ENCODE assay signal across 8 cellular contexts in the genomic region with DNA sequence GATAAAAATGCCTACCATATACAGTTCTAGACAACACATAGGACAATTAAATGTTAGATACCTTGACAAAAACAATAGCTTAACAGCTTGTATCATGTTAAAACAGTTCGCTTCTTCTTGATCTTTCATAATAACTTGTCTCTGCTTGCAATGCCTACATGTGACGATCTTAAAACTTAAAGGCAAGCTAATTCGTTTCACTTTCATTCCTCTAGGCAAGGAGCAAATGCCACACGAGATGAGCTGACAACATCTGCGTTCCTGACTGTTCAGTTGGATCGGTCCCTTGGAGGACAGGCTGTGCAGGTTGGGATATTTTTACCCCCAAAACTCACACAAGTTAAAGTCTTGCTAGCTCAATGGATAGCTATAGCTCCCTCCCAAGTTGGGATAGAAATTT. TPM values are rescaled to one million over a fixed set of nuclear protein-coding genes. Genes with fewer than 3 reads are reported as not detected.
DNase-seq lines count a peak whose midpoint lies in the region; ATAC-seq and TF ChIP-seq lines count a peak whose summit lies in the region.
"Had no signal": no experiment of that assay in that cellular context is flagged by ENCODE, and none has a peak within 500 bp of the region (broad histone marks: within the 10 kb centered on the region; RNA-seq: fewer than 3 reads in every experiment).

No MANE protein-coding gene starts in this region.

- TF ChIP-seq CTCF in Panc1 (IDR thresholded peaks at IDR 0.05) (no peak), mucosa of descending colon (IDR thresholded peaks at IDR 0.05) (no peak)

- POLR2A ChIA-PET in Panc1 (lab: Charles Lee) = interaction anchor here (0.7 kb wide), 1 partner anchor 115 kb away, joined by 7 read pairs; no protein-coding TSS in a partner anchor

- no peak overlapping the region for H3K27ac ChIP-seq in Panc1 (ENCODE audit: low read length)
- H3K27ac ChIP-seq: VCaP had no signal

- intact Hi-C loops in Panc1 (cut with micrococcal nuclease; ENCODE audit: unreplicated experiment) (no loop called here), mucosa of descending colon (cut with DNase I, micrococcal nuclease) (loop anchor here in 1 of 2 donors (10.0 kb wide), 1 partner anchor 629 kb away; no protein-coding TSS in a partner anchor)

- no peaks in the 10 kb centered on the region for H3K9me3 ChIP-seq in Panc1 (ENCODE audit: control insufficient read depth, insufficient read depth, low read depth, low read length)
- H3K9me3 ChIP-seq in mucosa of descending colon = no peaks in the 10 kb centered on the region
- H3K9me3 ChIP-seq in MG63 = no peaks in the 10 kb centered on the region

- H3K36me3 ChIP-seq in Panc1 (ENCODE audit: control insufficient read depth, insufficient read depth, low read length) (no peaks in the 10 kb centered on the region), mucosa of descending colon (ENCODE audit: low read depth) (no peaks in the 10 kb centered on the region), MG63 (no peaks in the 10 kb centered on the region)

- H3K27me3 ChIP-seq in Panc1 (ENCODE audit: control insufficient read depth, insufficient read depth, low read length) (peaks cover 3% of the 10 kb centered on the region; the same call in 1 of the 2 replicates), MG63 (no peaks in the 10 kb centered on the region)

- no TSS peak for BruUV-seq in Panc1 (replicated peaks; lab: Mats Ljungman, UMichigan)

- in situ Hi-C loops in Panc1 (cut with HindIII; ENCODE audit: low pct_unique_long_range_greater_than_20kb, low sequenced_read_pairs) = no loop called here

- DNase-seq in Panc1 (ENCODE audit: low read depth, low spot score) (no peak), mucosa of descending colon (peak in 1 of 3 donors; percentile 15), Kasumi-1 (lab: John Stamatoyannopoulos, UW) (no peak), MG63 (no peak), SKM-1 (lab: John Stamatoyannopoulos, UW; ENCODE audit: unreplicated experiment) (no peak)

- CTCF ChIA-PET in Panc1 (lab: Charles Lee) = interaction anchor here (0.7 kb wide), 1 partner anchor 116 kb away, joined by 11 read pairs; no protein-coding TSS in a partner anchor

- no peaks in the 10 kb centered on the region; the same call in 1 of the 2 replicates for H3K4me1 ChIP-seq in Panc1 (ENCODE audit: control insufficient read depth, insufficient read depth, low read length)
- no peaks in the 10 kb centered on the region for H3K4me1 ChIP-seq in mucosa of descending colon (ENCODE audit: low read depth)

- H3K4me3 ChIP-seq in Panc1 (ENCODE audit: low read depth in 2 of 2, low read length in 2 of 2) (peak overlapping the region in 1 of 2 experiments; percentile 43; a peak in 3 of 4 replicates), mucosa of descending colon (no peak overlapping the region), MG63 (no peak overlapping the region)

- peak; percentile 79 for ATAC-seq in GM18861 (IDR thresholded peaks at IDR 0.05; ENCODE audit: unreplicated experiment)
- ATAC-seq in HG02610 (IDR thresholded peaks at IDR 0.05; ENCODE audit: unreplicated experiment) = peak; percentile 88
- peak; percentile 59; the same call in 1 of the 2 replicates for ATAC-seq in Panc1
- ATAC-seq in mucosa of descending colon = peak; percentile 60

RNA-seq across cellular contexts. Expression of a gene that starts 51.6 kb away (rescaled TPM):
- 37.4 TPM for total RNA-seq in Panc1 (2021; ENCODE audit: unreplicated experiment)
- 11.9 TPM for polyA plus RNA-seq in Panc1 (2012; ENCODE audit: insufficient read length)
- 10 to 100 TPM; 55.3 to 88.3 (median 73.4) TPM for total RNA-seq in mucosa of descending colon
- total RNA-seq in MG63 (2014; rRNA removed; shearing (Covaris generic); ENCODE audit: low replicate concordance) = 66.5 and 99.5 TPM in 2 replicates
